ENCODE assay signal across 8 cellular contexts in the genomic region with DNA sequence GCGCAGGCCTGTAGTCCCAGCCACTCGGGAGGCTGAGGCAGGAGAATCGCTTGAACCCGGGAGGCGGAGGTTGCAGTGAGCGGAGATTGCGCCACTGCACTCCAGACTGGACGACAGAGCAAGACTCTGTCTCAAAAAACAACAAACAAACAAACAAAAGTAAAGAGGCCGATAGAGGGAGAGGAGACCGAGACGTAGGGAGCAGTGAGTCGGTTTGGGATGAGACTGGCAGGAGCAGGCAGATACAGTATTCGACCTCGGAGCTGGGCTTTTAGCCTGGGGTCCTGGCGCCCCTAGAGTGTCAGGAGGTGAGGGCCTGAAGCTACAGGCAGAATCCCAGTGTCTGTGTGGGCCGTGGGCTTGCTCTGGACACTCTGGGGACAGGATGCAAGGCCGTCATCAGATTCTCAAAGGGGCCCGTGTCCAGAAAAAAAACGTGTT. TPM values are rescaled to one million over a fixed set of nuclear protein-coding genes. Genes with fewer than 3 reads are reported as not detected.
A peak's percentile ranks its signal among the peaks of the same experiment; 100 is the strongest.
DNase-seq lines count a peak whose midpoint lies in the region; ATAC-seq lines count a peak whose summit lies in the region.

No MANE protein-coding gene starts in this region.

- H3K4me1 Mint-ChIP-seq in activated naive CD8-positive, alpha-beta T cell (ENCODE audit: low read depth), result peaks cover 28% of the 10 kb centered on the region
- peaks cover 19% of the 10 kb centered on the region for H3K4me1 Mint-ChIP-seq in activated naive CD8-positive, alpha-beta T cell treated with anti-CD3 and anti-CD28 coated beads for 36 hours

- H3K36me3 ChIP-seq in duodenal mucosa (ENCODE audit: control insufficient read depth in 1 of 2, insufficient read depth in 2 of 2, low read length in 2 of 2) (no peaks in the 10 kb centered on the region), mucosa of stomach (ENCODE audit: control insufficient read depth, insufficient read depth, low read length) (no peaks in the 10 kb centered on the region), urinary bladder (ENCODE audit: insufficient read depth) (no peaks in the 10 kb centered on the region)

- ATAC-seq in HG03139 (IDR thresholded peaks at IDR 0.05; ENCODE audit: unreplicated experiment), result no peak

- no peak overlapping the region for H3K9ac ChIP-seq in duodenal mucosa (ENCODE audit: low read depth in 1 of 2, low read length in 2 of 2)
- H3K9ac ChIP-seq in mucosa of stomach (ENCODE audit: low read length), result peak overlapping the region; percentile 53

- no peak for DNase-seq in activated naive CD8-positive, alpha-beta T cell treated with anti-CD3 and anti-CD28 coated beads for 36 hours
- no peak for DNase-seq in NCI-H146 (lab: John Stamatoyannopoulos, UW)
- DNase-seq in activated CD8-positive, alpha-beta memory T cell treated with anti-CD3 and anti-CD28 coated beads, Interleukin-2, amount 50 U/mL, for 4 hours, result no peak

- peak overlapping the region; percentile 70 for H3K4me3 Mint-ChIP-seq in activated naive CD8-positive, alpha-beta T cell
- no peak overlapping the region for H3K4me3 Mint-ChIP-seq in activated naive CD8-positive, alpha-beta T cell treated with anti-CD3 and anti-CD28 coated beads for 36 hours

- H3K27me3 ChIP-seq in duodenal mucosa (ENCODE audit: control insufficient read depth in 1 of 2, insufficient read depth in 2 of 2, low read length in 2 of 2) (no peaks in the 10 kb centered on the region), mucosa of stomach (ENCODE audit: control insufficient read depth, insufficient read depth, low read length) (peaks cover 10% of the 10 kb centered on the region)

- no peaks in the 10 kb centered on the region for H3K4me1 ChIP-seq in duodenal mucosa (ENCODE audit: control insufficient read depth in 1 of 2, insufficient read depth in 2 of 2, low read length in 2 of 2)
- peaks cover 7% of the 10 kb centered on the region for H3K4me1 ChIP-seq in mucosa of stomach (ENCODE audit: control insufficient read depth, insufficient read depth, low read length)
- no peaks in the 10 kb centered on the region for H3K4me1 ChIP-seq in urinary bladder (ENCODE audit: insufficient read depth)

- H3K4me3 ChIP-seq in duodenal mucosa (ENCODE audit: low read depth in 1 of 2, low read length in 2 of 2) (peak overlapping the region; percentile 43 to 48), mucosa of stomach (ENCODE audit: low read length) (peak overlapping the region; percentile 50), urinary bladder (ENCODE audit: low read depth, low read length) (peak overlapping the region; percentile 43)

- H3K9me3 Mint-ChIP-seq in activated naive CD8-positive, alpha-beta T cell (ENCODE audit: low read depth), result no peaks in the 10 kb centered on the region
- no peaks in the 10 kb centered on the region for H3K9me3 Mint-ChIP-seq in activated naive CD8-positive, alpha-beta T cell treated with anti-CD3 and anti-CD28 coated beads for 36 hours

- no peaks in the 10 kb centered on the region for H3K36me3 Mint-ChIP-seq in activated naive CD8-positive, alpha-beta T cell
- no peaks in the 10 kb centered on the region for H3K36me3 Mint-ChIP-seq in activated naive CD8-positive, alpha-beta T cell treated with anti-CD3 and anti-CD28 coated beads for 36 hours

- WGBS in urinary bladder, result 66% methylated on average over 19 of the region's 19 CpGs

- no peak overlapping the region for H3K27ac ChIP-seq in duodenal mucosa (ENCODE audit: low read depth, low read length)
- no peak overlapping the region for H3K27ac ChIP-seq in urinary bladder (ENCODE audit: low read depth)

- peaks cover 9% of the 10 kb centered on the region for H3K27me3 Mint-ChIP-seq in activated naive CD8-positive, alpha-beta T cell
- peaks cover 13% of the 10 kb centered on the region for H3K27me3 Mint-ChIP-seq in activated naive CD8-positive, alpha-beta T cell treated with anti-CD3 and anti-CD28 coated beads for 36 hours

- H3K9me3 ChIP-seq in duodenal mucosa (ENCODE audit: control insufficient read depth in 1 of 2, low read length in 2 of 2) (no peaks in the 10 kb centered on the region), mucosa of stomach (ENCODE audit: control insufficient read depth, low read length) (no peaks in the 10 kb centered on the region)

- H3K27ac Mint-ChIP-seq in activated naive CD8-positive, alpha-beta T cell, result no peak overlapping the region
- no peak overlapping the region for H3K27ac Mint-ChIP-seq in activated naive CD8-positive, alpha-beta T cell treated with anti-CD3 and anti-CD28 coated beads for 36 hours

RNA-seq across cellular contexts. Expression of a gene that starts 51.2 kb away (rescaled TPM):
- total RNA-seq in activated naive CD8-positive, alpha-beta T cell treated with anti-CD3 and anti-CD28 coated beads for 36 hours, result 10 to 100 TPM; 25.5 to 26.6 TPM
- 22.6 TPM for total RNA-seq in urinary bladder
- 16.3 TPM for polyA plus RNA-seq in urinary bladder

RNA-seq across cellular contexts. Expression of a gene that starts 51.5 kb away (rescaled TPM):
- total RNA-seq in activated naive CD8-positive, alpha-beta T cell treated with anti-CD3 and anti-CD28 coated beads for 36 hours, result 10 to 100 TPM; 26.2 to 26.6 TPM
- 28.2 TPM for total RNA-seq in urinary bladder
- 23.3 TPM for polyA plus RNA-seq in urinary bladder

RNA-seq across cellular contexts. Expression of a gene that starts 56.6 kb away (rescaled TPM):
- 10 to 100 TPM; 68.9 to 82.6 TPM for total RNA-seq in activated naive CD8-positive, alpha-beta T cell treated with anti-CD3 and anti-CD28 coated beads for 36 hours
- 102 TPM for total RNA-seq in urinary bladder
- polyA plus RNA-seq in urinary bladder, result 179 TPM
